ENCODE assay signal across 15 cellular contexts in the genomic region with DNA sequence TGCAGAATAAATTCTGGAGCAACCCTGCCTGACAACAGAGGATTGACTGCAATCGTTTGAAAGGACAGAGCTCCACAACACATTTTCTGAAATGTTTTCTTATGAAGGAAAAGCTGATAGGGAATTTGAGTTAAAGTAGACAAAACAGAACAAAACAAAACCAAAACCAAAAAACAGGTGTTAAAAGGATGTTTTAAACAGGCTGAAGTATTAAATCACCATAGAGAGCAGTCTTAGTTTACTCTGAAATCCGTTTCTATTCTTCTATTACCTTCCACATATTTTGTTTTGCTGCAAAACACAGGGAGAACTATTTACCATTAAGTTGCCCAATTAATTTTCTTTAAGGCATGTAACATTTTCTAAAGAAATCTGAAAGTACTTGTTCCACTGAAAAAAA.
DNase-seq lines count a peak whose midpoint lies in the region; ATAC-seq and TF ChIP-seq lines count a peak whose summit lies in the region.
"Had no signal": no experiment of that assay in that cellular context is flagged by ENCODE, and none has a peak within 500 bp of the region (broad histone marks: within the 10 kb centered on the region; RNA-seq: fewer than 3 reads in every experiment).

No MANE protein-coding gene starts in this region.

- TF ChIP-seq CTCF in left ventricle myocardium inferior (IDR thresholded peaks at IDR 0.05; ENCODE audit: borderline replicate concordance) (no peak), OCI-LY3 (IDR thresholded peaks at IDR 0.05; ENCODE audit: low read depth, low read length) (no peak), osteoblast (IDR thresholded peaks at IDR 0.05; ENCODE audit: extremely low read depth, low read depth, low read length) (no peak), tibial nerve (IDR thresholded peaks at IDR 0.05) (no peak)

- H2AFZ ChIP-seq in OCI-LY3 (ENCODE audit: low read depth, low read length) (no peak overlapping the region), osteoblast (ENCODE audit: low read length) (no peak overlapping the region)

- WGBS in tibial nerve, 2 donors = 53 to 56% methylated on average over 2 of the region's 2 CpGs

- no peak overlapping the region for H3K9ac ChIP-seq in OCI-LY3 (ENCODE audit: low read length)

- DNase-seq in left ventricle myocardium inferior = no peak
- DNase-seq in Right ventricle myocardium superior = no peak
- peak; percentile 1 for DNase-seq in osteoblast (ENCODE audit: insufficient read length, low spot score, missing footprints)
- DNase-seq in germinal center (ENCODE audit: low spot score) = no peak
- DNase-seq in tibial nerve (ENCODE audit: low spot score in 2 of 2) = no peak
- no peak for DNase-seq in COLO829 (ENCODE audit: low spot score)
- DNase-seq: C1 segment of cervical spinal cord; CD4-positive, alpha-beta T cell; DMS153; DMS79 treated with DMSO at 0.1 percent for 48 hours; EL; HCEC 1CT; HFFc6 had no signal

- H3K36me3 ChIP-seq in left ventricle myocardium inferior (no peaks in the 10 kb centered on the region), OCI-LY3 (replicated peaks; ENCODE audit: low read depth, low read length) (no peaks in the 10 kb centered on the region), osteoblast (ENCODE audit: insufficient read depth, low read length) (no peaks in the 10 kb centered on the region), tibial nerve (no peaks in the 10 kb centered on the region)

- intact Hi-C loops in left ventricle myocardium inferior (cut with micrococcal nuclease) (no loop called here), Right ventricle myocardium superior (cut with DNase I) (no loop called here)

- H3K9me3 ChIP-seq in left ventricle myocardium inferior (replicated peaks) (no peaks in the 10 kb centered on the region), OCI-LY3 (ENCODE audit: insufficient read depth, low read length) (no peaks in the 10 kb centered on the region), osteoblast (ENCODE audit: low read depth, low read length) (no peaks in the 10 kb centered on the region), tibial nerve (no peaks in the 10 kb centered on the region)

- H3K4me3 ChIP-seq in left ventricle myocardium inferior (peak overlapping the region; percentile 64), OCI-LY3 (ENCODE audit: low read length) (no peak overlapping the region), osteoblast (ENCODE audit: insufficient read depth, low read length) (no peak overlapping the region), tibial nerve (no peak overlapping the region)

- no peaks in the 10 kb centered on the region for H3K27me3 ChIP-seq in left ventricle myocardium inferior (ENCODE audit: low read depth)
- 0 out of 2 replicates have a peak, but pooled peaks cover 5% of the 10 kb centered on the region for H3K27me3 ChIP-seq in OCI-LY3 (ENCODE audit: low read depth, low read length)
- H3K27me3 ChIP-seq in osteoblast (ENCODE audit: insufficient read depth, low read length) = no peaks in the 10 kb centered on the region
- H3K27me3 ChIP-seq in tibial nerve = no peaks in the 10 kb centered on the region

- no peak for ATAC-seq in Right ventricle myocardium superior (ENCODE audit: poor library complexity)

- H4K20me1 ChIP-seq in OCI-LY3 (ENCODE audit: insufficient read depth, low read length) = no peaks in the 10 kb centered on the region
- no peaks in the 10 kb centered on the region for H4K20me1 ChIP-seq in osteoblast (ENCODE audit: insufficient read depth, low read length)

- TF ChIP-seq EP300 in tibial nerve (IDR thresholded peaks at IDR 0.05) = no peak

- H3K4me2 ChIP-seq in OCI-LY3 (ENCODE audit: low read length) = 0 out of 2 replicates have a peak overlapping the region, but pooled peaks have one; percentile 5
- H3K4me2 ChIP-seq in osteoblast (ENCODE audit: insufficient read depth, low read length) = no peak overlapping the region

- no peak for TF ChIP-seq POLR2A in tibial nerve (IDR thresholded peaks at IDR 0.05)

- H3K79me2 ChIP-seq in OCI-LY3 (ENCODE audit: low read length) (no peaks in the 10 kb centered on the region), osteoblast (ENCODE audit: insufficient read depth, low read length) (no peaks in the 10 kb centered on the region)

- H3K4me1 ChIP-seq in left ventricle myocardium inferior = peaks cover 16% of the 10 kb centered on the region
- peaks cover 28% of the 10 kb centered on the region for H3K4me1 ChIP-seq in OCI-LY3 (ENCODE audit: low read length)
- no peaks in the 10 kb centered on the region for H3K4me1 ChIP-seq in osteoblast (ENCODE audit: insufficient read depth, low read length)
- H3K4me1 ChIP-seq in tibial nerve = no peaks in the 10 kb centered on the region

- H3K27ac ChIP-seq in left ventricle myocardium inferior (replicated peaks) (peak overlapping the region; percentile 89), OCI-LY3 (ENCODE audit: low read length) (no peak overlapping the region), osteoblast (ENCODE audit: low read depth, low read length) (no peak overlapping the region), tibial nerve (peak overlapping the region in 1 of 4 donors; percentile 24)
- H3K27ac ChIP-seq: HL-60 had no signal
